In the genomic region with DNA sequence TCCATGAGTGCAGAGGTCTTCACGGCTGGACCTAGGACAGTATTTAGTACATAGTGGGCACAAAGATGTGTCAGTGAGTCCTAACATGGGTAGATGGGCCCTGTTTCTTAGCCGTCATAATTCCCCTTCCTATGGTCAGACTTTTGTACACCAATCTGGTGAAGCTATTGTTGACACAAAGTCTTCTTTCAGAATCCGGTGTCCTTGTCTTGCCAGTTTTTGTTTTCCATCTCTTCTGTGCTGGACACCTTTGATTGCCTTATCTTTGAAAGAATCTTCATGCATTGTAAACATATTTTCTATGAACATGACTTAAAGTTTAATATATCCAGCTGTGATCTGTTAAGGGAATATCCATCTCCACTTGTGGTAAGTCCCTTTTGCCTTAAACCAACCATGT, we compare ENCODE assay signal across 19 cellular contexts. TPM values are rescaled to one million over a fixed set of nuclear protein-coding genes. Genes with fewer than 3 reads are reported as not detected.
DNase-seq lines count a peak whose midpoint lies in the region; ATAC-seq, FAIRE-seq and TF ChIP-seq lines count a peak whose summit lies in the region.
"Had no signal": no experiment of that assay in that cellular context is flagged by ENCODE, and none has a peak within 500 bp of the region (broad histone marks: within the 10 kb centered on the region; RNA-seq: fewer than 3 reads in every experiment).

No MANE protein-coding gene starts in this region.

- no peak overlapping the region for H3K9ac ChIP-seq in DND-41 (ENCODE audit: low read depth, low read length)
- H3K9ac ChIP-seq in K562 (ENCODE audit: insufficient read depth in 1 of 2, low read depth in 2 of 2, low read length in 2 of 2), result no peak overlapping the region

- peaks cover 23% of the 10 kb centered on the region for H3K27me3 Mint-ChIP-seq in neural crest cell (ENCODE audit: low read depth)
- H3K27me3 Mint-ChIP-seq: B cell; CD4-positive, alpha-beta T cell had no signal

- H3K4me2 ChIP-seq in DND-41 (ENCODE audit: insufficient read depth, low read length), result peak overlapping the region; percentile 23
- H3K4me2 ChIP-seq in K562 (ENCODE audit: insufficient read depth, low read length), result no peak overlapping the region

- H4K20me1 ChIP-seq in DND-41 (ENCODE audit: insufficient read depth, low read length), result peaks cover 50% of the 10 kb centered on the region; the same call in 1 of the 2 replicates
- H4K20me1 ChIP-seq in K562 (replicated peaks; ENCODE audit: control insufficient read depth, insufficient read depth, low read length), result no peaks in the 10 kb centered on the region

- H3K9me3 ChIP-seq in DND-41 (ENCODE audit: insufficient read depth, low read length, severe bottlenecking) (no peaks in the 10 kb centered on the region), K562 (replicated peaks; ENCODE audit: control insufficient read depth, insufficient read depth, low read depth, low read length) (no peaks in the 10 kb centered on the region)
- H3K9me3 ChIP-seq: HAP-1 had no signal

- TF ChIP-seq RAD21 in K562 (CRISPR knock-in tag; conservative IDR thresholded peaks at IDR 0.05 in 1 of 2, IDR thresholded peaks at IDR 0.05 in 1 of 2), result no peak

- TF ChIP-seq EP300 in K562 (IDR thresholded peaks at IDR 0.05; ENCODE audit: low read length), result no peak

- DNase-seq in DND-41 (no peak), K562 (ENCODE audit: extremely low read depth in 1 of 4, low spot score in 3 of 4) (no peak), neural crest cell (ENCODE audit: low read depth, low spot score) (no peak), dorsolateral prefrontal cortex (no peak), frontal cortex (ENCODE audit: low spot score in 2 of 2) (no peak)
- DNase-seq: C1 segment of cervical spinal cord; CD4-positive, alpha-beta T cell; DMS153; DMS79 treated with DMSO at 0.1 percent for 48 hours; GDM1 had no signal

- H3K27ac ChIP-seq in DND-41 (ENCODE audit: low read length) (no peak overlapping the region), K562 (ENCODE audit: extremely low read depth, low read depth, low read length) (no peak overlapping the region), dorsolateral prefrontal cortex (peak overlapping the region in 2 of 59 donors; percentile 15 to 40)

- H3K4me3 Mint-ChIP-seq in neural crest cell, result peak overlapping the region; percentile 58
- H3K4me3 Mint-ChIP-seq: B cell had no signal

- intact Hi-C loops in K562 (cut with micrococcal nuclease) (no loop called here), dorsolateral prefrontal cortex (cut with DNase I) (loop anchor here in 1 of 2 donors (5.0 kb wide), 1 partner anchor 108 kb away; no protein-coding TSS in a partner anchor)

- H3K4me3 ChIP-seq in DND-41 (ENCODE audit: low read depth in 1 of 2, low read length in 2 of 2) (no peak overlapping the region), K562 (no peak overlapping the region), dorsolateral prefrontal cortex (no peak overlapping the region)
- H3K4me3 ChIP-seq: HAP-1 had no signal

- peaks cover 2% of the 10 kb centered on the region for H3K9me3 Mint-ChIP-seq in neural crest cell
- H3K9me3 Mint-ChIP-seq: CD4-positive, alpha-beta T cell had no signal

- 2% methylated on average over 3 of the region's 3 CpGs for WGBS in K562 (ENCODE audit: insufficient coverage, low coverage, missing lambda C conversion rate)

- FAIRE-seq in K562 (lab: Jason Lieb, UNC) (peak; percentile 49), frontal cortex (lab: Jason Lieb, UNC) (no peak)
- FAIRE-seq: A204.1, D721Med, GM12892, H1, HTR-8/SVneo had no signal

- CTCF ChIA-PET in K562 (lab: Yijun Ruan, JAX; ENCODE audit: low intra/inter-chr PET ratio), result no interaction called here

- H3K27ac Mint-ChIP-seq in neural crest cell (ENCODE audit: unreplicated experiment), result no peak overlapping the region
- H3K27ac Mint-ChIP-seq: B cell; CD4-positive, alpha-beta T cell had no signal

- BruUV-seq in K562 (replicated peaks; lab: Mats Ljungman, UMichigan), result no TSS peak

- H3K36me3 Mint-ChIP-seq in neural crest cell (ENCODE audit: low read depth), result peaks cover 3% of the 10 kb centered on the region

- H3K27me3 ChIP-seq in DND-41 (ENCODE audit: insufficient read depth, low read length, poor library complexity), result no peaks in the 10 kb centered on the region
- H3K27me3 ChIP-seq in K562 (ENCODE audit: control insufficient read depth in 2 of 2, insufficient read depth in 2 of 2, low read length in 2 of 2), result peaks cover 6 to 19% of the 10 kb centered on the region in 2 experiments; a peak in 3 of 5 replicates
- no peaks in the 10 kb centered on the region for H3K27me3 ChIP-seq in dorsolateral prefrontal cortex

- no peak for TF ChIP-seq POLR2A in K562 (conservative IDR thresholded peaks at IDR 0.05)

- H2AFZ ChIP-seq in DND-41 (ENCODE audit: low read depth, low read length) (no peak overlapping the region), K562 (ENCODE audit: low read depth, low read length) (no peak overlapping the region)

- no peaks in the 10 kb centered on the region for H3K9me1 ChIP-seq in K562 (ENCODE audit: control insufficient read depth, insufficient read depth, low read length)

- peaks cover 96% of the 10 kb centered on the region for H3K79me2 ChIP-seq in DND-41 (ENCODE audit: insufficient read depth, low read length)
- H3K79me2 ChIP-seq in K562 (ENCODE audit: control insufficient read depth, insufficient read depth, low read length), result no peaks in the 10 kb centered on the region

- H3K4me1 ChIP-seq in DND-41 (ENCODE audit: insufficient read depth, low read length) (peaks cover 63% of the 10 kb centered on the region), K562 (replicated peaks in 1 of 2; ENCODE audit: control insufficient read depth in 2 of 2, insufficient read depth in 2 of 2, low read length in 2 of 2) (peaks cover 0 to 14% of the 10 kb centered on the region in 2 experiments; a peak in 1 of 5 replicates)

- POLR2A ChIA-PET in K562 (lab: Yijun Ruan, JAX), result no interaction called here

- in situ Hi-C loops in K562 (cut with MboI), result no loop called here

- H3K36me3 ChIP-seq in DND-41 (ENCODE audit: insufficient read depth, low read length) (no peaks in the 10 kb centered on the region; the same call in 1 of the 2 replicates), K562 (ENCODE audit: control insufficient read depth, insufficient read depth, low read length) (no peaks in the 10 kb centered on the region)
- H3K36me3 ChIP-seq: HAP-1 had no signal

- H3K4me1 Mint-ChIP-seq in neural crest cell, result peaks cover 36% of the 10 kb centered on the region

- no peak for ATAC-seq in DND-41 (ENCODE audit: insufficient read depth, low read depth)
- no peak for ATAC-seq in K562
- no peak for ATAC-seq in GM18909 (IDR thresholded peaks at IDR 0.05; ENCODE audit: poor library complexity, unreplicated experiment)
- ATAC-seq in HG02798 (IDR thresholded peaks at IDR 0.05; ENCODE audit: poor library complexity, unreplicated experiment), result no peak

- TF ChIP-seq CTCF in DND-41 (IDR thresholded peaks at IDR 0.05; ENCODE audit: borderline replicate concordance, extremely low read depth, low read length, poor library complexity, severe bottlenecking) (no peak), K562 (IDR thresholded peaks at IDR 0.05 in 2 of 3, conservative IDR thresholded peaks at IDR 0.05 in 1 of 3; ENCODE audit: insufficient read depth in 2 of 3, low read depth in 1 of 3, low read length in 3 of 3) (no peak), neural crest cell (conservative IDR thresholded peaks at IDR 0.05) (no peak), dorsolateral prefrontal cortex (IDR thresholded peaks at IDR 0.05 in 54 of 56, conservative IDR thresholded peaks at IDR 0.05 in 2 of 56; ENCODE audit: low read depth in 1 of 56, partially characterized antibody in 56 of 56) (no peak)

TF ChIP-seq in K562, 482 proteins besides CTCF, POLR2A, EP300 and RAD21 (continues in another document):
- TF ChIP-seq ZNF696 (CRISPR knock-in tag; conservative IDR thresholded peaks at IDR 0.05) (no peak), NCOR1 (IDR thresholded peaks at IDR 0.05) (no peak), POLR2G (IDR thresholded peaks at IDR 0.05; ENCODE audit: low read depth, low read length) (no peak), TFAM (CRISPR knock-in tag; conservative IDR thresholded peaks at IDR 0.05) (no peak), MAX (CRISPR knock-in tag; IDR thresholded peaks at IDR 0.05) (no peak), SMAD3 (CRISPR knock-in tag; conservative IDR thresholded peaks at IDR 0.05) (no peak), TRIM24 (IDR thresholded peaks at IDR 0.05) (no peak), RFX1 (IDR thresholded peaks at IDR 0.05) (no peak), SNRNP70 (optimal IDR thresholded peaks at IDR 0.05; ENCODE audit: low read depth, low read length) (no peak), BRD9 (IDR thresholded peaks at IDR 0.05; ENCODE audit: low read depth, partially characterized antibody) (no peak), CBFA2T3 (IDR thresholded peaks at IDR 0.05) (no peak), CAMTA2 (CRISPR knock-in tag; conservative IDR thresholded peaks at IDR 0.05) (no peak), NFE2 (IDR thresholded peaks at IDR 0.05; ENCODE audit: low read depth) (no peak), STAG1 (CRISPR knock-in tag; IDR thresholded peaks at IDR 0.05; ENCODE audit: borderline replicate concordance) (no peak), RBM14 (IDR thresholded peaks at IDR 0.05; ENCODE audit: borderline replicate concordance, insufficient read depth, low read depth, low read length) (no peak)

RNA-seq across cellular contexts. Expression of gene LRRC1, which starts 4.5 kb away (rescaled TPM):
- total RNA-seq in K562 (2011; cell fraction: chromatin; rRNA removed; ENCODE audit: low replicate concordance), result not detected in 2 replicates
- not detected in 2 replicates for total RNA-seq in K562 (2011; cell fraction: nucleolus; rRNA removed)
- total RNA-seq in K562 (2011; cell fraction: nucleoplasm; rRNA removed), result not detected in 2 replicates
- total RNA-seq in K562 (2014; rRNA removed) (not detected in 2 replicates), K562 (2014; rRNA removed; fragmentation: Illumina TruSeq; extraction: Trizol) (not detected in 2 replicates), K562 (2015; rRNA removed; fragmentation: Illumina TruSeq; extraction: Trizol) (not detected in 2 replicates), K562 (2021) (not detected in 2 replicates), neural crest cell (6.6 and 7.1 TPM in 2 replicates), dorsolateral prefrontal cortex (10 to 100 TPM in 112 of 120 experiments, 1 to 10 TPM in 8; 5.4 to 73.2 (median 19.4) TPM), frontal cortex (10.6 TPM)
- polyA plus RNA-seq in K562 (2011; rRNA removed) (not detected in 2 replicates), K562 (2014; fragmentation: Illumina TruSeq; extraction: Trizol) (not detected in 2 replicates), K562 (2014; fragmentation: Nextera tagmentation; extraction: Ambion mirVana) (not detected), K562 (2014; rRNA removed) (not detected in 2 replicates)
- not detected in 2 replicates for polyA plus RNA-seq in K562 (2011; cell fraction: cytosol; rRNA removed)
- polyA plus RNA-seq in K562 (2011; cell fraction: nucleus; rRNA removed), result not detected in 2 replicates
- not detected in 2 replicates for polyA plus RNA-seq in K562 (2012)
- polyA minus RNA-seq in K562 (2011; rRNA and poly(A)+ RNA removed), result not detected in 2 replicates
- polyA minus RNA-seq in K562 (2011; cell fraction: cytosol; rRNA and poly(A)+ RNA removed), result not detected in 2 replicates
- not detected in 2 replicates for polyA minus RNA-seq in K562 (2011; cell fraction: nucleus; rRNA and poly(A)+ RNA removed)
